ENCODE assay signal across 1 cellular context in the genomic region with DNA sequence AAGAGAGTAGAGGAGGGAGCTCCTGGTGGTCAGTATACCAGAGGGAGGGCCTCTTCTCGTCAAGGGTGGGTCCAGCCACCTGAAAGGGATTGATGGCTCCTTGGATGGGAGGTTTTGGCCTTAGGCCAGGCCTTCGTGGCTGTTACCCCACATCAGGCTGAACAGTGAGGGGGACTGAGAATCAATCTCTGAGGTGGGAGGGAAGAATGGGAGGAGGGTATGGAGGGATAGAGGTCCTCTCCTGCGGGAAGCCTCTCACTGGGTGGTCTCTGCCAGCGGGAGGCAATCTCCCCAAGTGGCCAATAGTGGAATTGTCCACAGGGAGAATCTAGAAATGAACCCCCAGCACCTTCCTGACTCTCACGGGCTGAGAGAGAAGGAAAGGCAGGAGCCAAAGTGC.
TF ChIP-seq lines count a peak whose summit lies in the region.

No MANE protein-coding gene starts in this region.

TF ChIP-seq in HepG2, 621 proteins besides CTCF, POLR2A, EP300 and RAD21:
- TF ChIP-seq ZNF569 (CRISPR knock-in tag; IDR thresholded peaks at IDR 0.05; ENCODE audit: borderline replicate concordance) (no peak), GTF3A (CRISPR knock-in tag; conservative IDR thresholded peaks at IDR 0.05) (no peak), TFDP2 (CRISPR knock-in tag; IDR thresholded peaks at IDR 0.05) (no peak), HNRNPH1 (optimal IDR thresholded peaks at IDR 0.05; ENCODE audit: low read depth, low read length) (no peak), PHF8 (CRISPR knock-in tag; IDR thresholded peaks at IDR 0.05) (no peak), SETDB1 (CRISPR knock-in tag; IDR thresholded peaks at IDR 0.05; ENCODE audit: borderline replicate concordance) (no peak), PATZ1 (CRISPR knock-in tag; IDR thresholded peaks at IDR 0.05) (no peak)
- TF ChIP-seq, protein P1, sequence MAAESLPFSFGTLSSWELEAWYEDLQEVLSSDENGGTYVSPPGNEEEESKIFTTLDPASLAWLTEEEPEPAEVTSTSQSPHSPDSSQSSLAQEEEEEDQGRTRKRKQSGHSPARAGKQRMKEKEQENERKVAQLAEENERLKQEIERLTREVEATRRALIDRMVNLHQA (CRISPR knock-in tag; IDR thresholded peaks at IDR 0.05), result no peak
